8 cellular contexts compared by ENCODE assay signal in the genomic region with DNA sequence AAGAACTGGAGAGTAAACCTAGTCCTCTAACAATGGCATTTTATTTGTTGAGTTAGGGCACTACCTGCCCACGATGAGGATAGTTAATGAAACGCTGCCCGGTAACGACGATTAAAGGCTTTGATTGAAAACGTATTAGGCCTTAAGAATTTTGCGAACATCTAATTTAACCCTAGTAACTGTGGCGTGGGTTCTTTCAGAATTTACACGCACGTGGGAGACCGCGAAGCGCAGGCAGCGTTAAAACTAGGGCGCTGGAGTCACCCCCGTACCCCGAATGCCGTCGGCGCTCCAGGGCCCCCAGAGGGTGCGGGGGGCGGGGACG. TPM values are rescaled to one million over a fixed set of nuclear protein-coding genes. Genes with fewer than 3 reads are reported as not detected.
DNase-seq lines count a peak whose midpoint lies in the region; TF ChIP-seq lines count a peak whose summit lies in the region.

No MANE protein-coding gene starts in this region.

- H3K4me2 ChIP-seq in DOHH2 (ENCODE audit: low read length): peak overlapping the region; percentile 82
- H3K4me2 ChIP-seq in trophoblast cell (ENCODE audit: low read length): peak overlapping the region; percentile 96

- peaks cover 16% of the 10 kb centered on the region for H3K79me1 ChIP-seq in trophoblast cell (ENCODE audit: low read length)

- H4K8ac ChIP-seq in trophoblast cell (ENCODE audit: low read depth, low read length): peak overlapping the region; percentile 79

- WGBS in trophoblast cell (ENCODE audit: extremely low coverage, insufficient coverage, insufficient read length): no CpG with 5 or more reads among the region's 23 CpGs

- H2AK5ac ChIP-seq in trophoblast cell (ENCODE audit: low read length): no peak overlapping the region

- H2BK5ac ChIP-seq in trophoblast cell (ENCODE audit: low read depth, low read length, poor library complexity): no peak overlapping the region

- DNase-seq in HAP-1 (ENCODE audit: low spot score in 2 of 2) (no peak), T-helper 9 cell (peak; percentile 82), fibroblast of the aortic adventitia (ENCODE audit: low read depth) (peak; percentile 18), trophoblast cell (peak in 1 of 2 donors; percentile 18), HUDEP-2 (lab: John Stamatoyannopoulos, UW; ENCODE audit: unreplicated experiment in 76 of 76) (no peak), NK-92 (lab: John Stamatoyannopoulos, UW; ENCODE audit: unreplicated experiment) (no peak), NCI-H526 (lab: John Stamatoyannopoulos, UW) (no peak)

- H4K20me1 ChIP-seq in DOHH2 (ENCODE audit: control insufficient read depth, insufficient read depth, low read depth, low read length): peaks cover 19% of the 10 kb centered on the region

- peak overlapping the region; percentile 47 for H2AFZ ChIP-seq in trophoblast cell (ENCODE audit: insufficient read depth, low read length, poor library complexity)

- H2BK12ac ChIP-seq in trophoblast cell (ENCODE audit: low read length): no peak overlapping the region

- H3F3A ChIP-seq in DOHH2 (ENCODE audit: control insufficient read depth, insufficient read depth): peaks cover 2% of the 10 kb centered on the region; the same call in 1 of the 2 replicates

- peak overlapping the region; percentile 70 for H2BK120ac ChIP-seq in trophoblast cell (ENCODE audit: insufficient read depth, low read length, poor library complexity)

- peak overlapping the region; percentile 78 for H3K14ac ChIP-seq in trophoblast cell (ENCODE audit: low read length)

- H3K4ac ChIP-seq in trophoblast cell (ENCODE audit: low read depth, low read length): no peak overlapping the region

- peak overlapping the region; percentile 87 for H3K9ac ChIP-seq in trophoblast cell (ENCODE audit: low read length)

- peak overlapping the region; percentile 99 for H3K4me3 ChIP-seq in DOHH2 (ENCODE audit: low read length)
- peak overlapping the region; percentile 82 for H3K4me3 ChIP-seq in HAP-1
- H3K4me3 ChIP-seq in fibroblast of the aortic adventitia (ENCODE audit: low read depth, low read length): peak overlapping the region; percentile 93
- peak overlapping the region; percentile 99 for H3K4me3 ChIP-seq in trophoblast cell (ENCODE audit: low read depth, low read length)

- H3K9me2 ChIP-seq in DOHH2 (replicated peaks; ENCODE audit: control insufficient read depth, low read length): no peaks in the 10 kb centered on the region

- H3K23ac ChIP-seq in trophoblast cell (ENCODE audit: low read length): no peak overlapping the region

- H3K36me3 ChIP-seq in DOHH2 (ENCODE audit: control insufficient read depth, low read length): peaks cover 34% of the 10 kb centered on the region
- no peaks in the 10 kb centered on the region for H3K36me3 ChIP-seq in HAP-1 (replicated peaks)
- peaks cover 0 to 2% of the 10 kb centered on the region in 2 experiments for H3K36me3 ChIP-seq in trophoblast cell (ENCODE audit: control insufficient read depth in 1 of 2, insufficient read depth in 2 of 2, low read length in 2 of 2)

- TF ChIP-seq CTCF in DOHH2 (IDR thresholded peaks at IDR 0.05; ENCODE audit: low read depth, low read length, poor library complexity, severe bottlenecking) (no peak), fibroblast of the aortic adventitia (IDR thresholded peaks at IDR 0.05; ENCODE audit: insufficient read depth, low read length) (no peak)

- H3K9me3 ChIP-seq in DOHH2 (ENCODE audit: control insufficient read depth, insufficient read depth, low read length) (no peaks in the 10 kb centered on the region), HAP-1 (no peaks in the 10 kb centered on the region), trophoblast cell (ENCODE audit: insufficient read depth, low read depth, low read length) (no peaks in the 10 kb centered on the region)

- H3K18ac ChIP-seq in trophoblast cell (ENCODE audit: low read length): peak overlapping the region; percentile 73

- H3K4me1 ChIP-seq in DOHH2 (ENCODE audit: control insufficient read depth, low read length) (peaks cover 33% of the 10 kb centered on the region), HAP-1 (peaks cover 17% of the 10 kb centered on the region), trophoblast cell (ENCODE audit: control insufficient read depth in 1 of 2, insufficient read depth in 2 of 2, low read length in 2 of 2) (peaks cover 2% of the 10 kb centered on the region in 2 experiments)

- in situ Hi-C loops in HAP-1 (cut with MboI; ENCODE audit: low sequenced_read_pairs): no loop called here

- H3K27ac ChIP-seq in DOHH2 (ENCODE audit: low read depth, low read length) (peak overlapping the region; percentile 83), trophoblast cell (ENCODE audit: low read depth, low read length) (no peak overlapping the region)

- H4K12ac ChIP-seq in trophoblast cell (ENCODE audit: low read depth, low read length): peak overlapping the region; percentile 82

- peaks cover 42% of the 10 kb centered on the region for H3K79me2 ChIP-seq in DOHH2 (ENCODE audit: control insufficient read depth, low read length)
- peaks cover 20% of the 10 kb centered on the region for H3K79me2 ChIP-seq in trophoblast cell (ENCODE audit: control insufficient read depth, insufficient read depth, low read length, poor library complexity)

- peak overlapping the region; percentile 73 for H4K91ac ChIP-seq in trophoblast cell (ENCODE audit: low read depth, low read length)

- H3K27me3 ChIP-seq in DOHH2 (ENCODE audit: control insufficient read depth, low read length) (no peaks in the 10 kb centered on the region), HAP-1 (ENCODE audit: low read depth) (no peaks in the 10 kb centered on the region), trophoblast cell (ENCODE audit: insufficient read depth, low read length) (no peaks in the 10 kb centered on the region)

RNA-seq across cellular contexts. Expression of a gene that starts 0.7 kb away (rescaled TPM):
- 59.6 and 99.0 TPM in 2 replicates for total RNA-seq in fibroblast of the aortic adventitia (ENCODE audit: low replicate concordance)
- 32.4 and 35.5 TPM in 2 replicates for polyA plus RNA-seq in trophoblast cell (2013)

Comparison
In these comparisons a context has a peak if more than half of its experiments do, and no peak if none do; other contexts are left out.
1. DNase-seq: peak in T-helper 9 cell (single experiment) and fibroblast of the aortic adventitia (single experiment); none in HAP-1 (0 of 2), HUDEP-2 (0 of 76), NK-92 (single experiment) and NCI-H526 (0 of 2).
2. Peak in every context shown above with its lines, with median percentiles within 50 percentile points of each other: H3K4me3 ChIP-seq.